In genomic region chr2:230666885-230667712, GRCh38 we compare ENCODE assay signal across 8 cellular contexts. TPM values are rescaled to one million over a fixed set of nuclear protein-coding genes. Genes with fewer than 3 reads are reported as not detected.
A peak's percentile ranks its signal among the peaks of the same experiment; 100 is the strongest.
DNase-seq lines count a peak whose midpoint lies in the region; ATAC-seq, FAIRE-seq and TF ChIP-seq lines count a peak whose summit lies in the region.

No MANE protein-coding gene starts in this region.

- H4K20me1 ChIP-seq in hepatocyte (ENCODE audit: insufficient read depth, poor library complexity, severe bottlenecking) = no peaks in the 10 kb centered on the region

- intact Hi-C loops in Right ventricle myocardium inferior (cut with DNase I) = loop anchor here (5.0 kb wide), 1 partner anchor 125 kb away; no protein-coding TSS in a partner anchor
- intact Hi-C loops in cardiac septum (cut with DNase I) = no loop called here

- no peaks in the 10 kb centered on the region for H3K9me3 ChIP-seq in hepatocyte (ENCODE audit: low read depth)

- no peak overlapping the region for H3K4me2 ChIP-seq in hepatocyte

- peaks cover 97% of the 10 kb centered on the region for H3K4me1 Mint-ChIP-seq in activated CD4-positive, alpha-beta memory T cell treated with anti-CD3 and anti-CD28 coated beads, Interleukin-2, amount 10 ng/mL, durations not matched to agents 7 days and 5 days

- H3K36me3 Mint-ChIP-seq in activated CD4-positive, alpha-beta memory T cell treated with anti-CD3 and anti-CD28 coated beads, Interleukin-2, amount 10 ng/mL, durations not matched to agents 7 days and 5 days (ENCODE audit: low read depth) = no peaks in the 10 kb centered on the region

- H2AFZ ChIP-seq in hepatocyte = no peak overlapping the region

- WGBS in hepatocyte (ENCODE audit: low lambda C conversion rate, missing lambda C conversion rate) = 59% methylated on average over 9 of the region's 9 CpGs

- no peak for DNase-seq in Right ventricle myocardium inferior (ENCODE audit: missing footprints)
- DNase-seq in cardiac septum (ENCODE audit: low spot score) = no peak
- DNase-seq in activated CD4-positive, alpha-beta memory T cell treated with anti-CD3 and anti-CD28 coated beads, Interleukin-2, amount 10 ng/mL, durations not matched to agents 7 days and 5 days = peak; percentile 21
- DNase-seq in islet precursor cell = peak; percentile 83
- no peak for DNase-seq in hepatocyte (ENCODE audit: low spot score)
- no peak for DNase-seq in HTR-8/SVneo (ENCODE audit: insufficient read length, low spot score)
- DNase-seq in NCI-H1436 (lab: John Stamatoyannopoulos, UW) = no peak

- H3K36me3 ChIP-seq in hepatocyte (replicated peaks; ENCODE audit: insufficient read depth, low read depth) = no peaks in the 10 kb centered on the region

- no peaks in the 10 kb centered on the region for H3K79me2 ChIP-seq in hepatocyte

- no peak for TF ChIP-seq CTCF in hepatocyte (IDR thresholded peaks at IDR 0.05; ENCODE audit: poor library complexity)

- CTCF ChIA-PET in activated CD4-positive, alpha-beta memory T cell treated with anti-CD3 and anti-CD28 coated beads, Interleukin-2, amount 10 ng/mL, durations not matched to agents 7 days and 5 days (lab: Charles Lee) = interaction anchor here (1.2 to 4.7 kb wide), 4 partner anchors 8 to 132 kb away, joined by 3 to 24 read pairs (median 15); no protein-coding TSS in a partner anchor

- peaks cover 9% of the 10 kb centered on the region for H3K4me1 ChIP-seq in hepatocyte (ENCODE audit: insufficient read depth)

- peak overlapping the region; percentile 89 for H3K27ac Mint-ChIP-seq in activated CD4-positive, alpha-beta memory T cell treated with anti-CD3 and anti-CD28 coated beads, Interleukin-2, amount 10 ng/mL, durations not matched to agents 7 days and 5 days

- H3K9me3 Mint-ChIP-seq in activated CD4-positive, alpha-beta memory T cell treated with anti-CD3 and anti-CD28 coated beads, Interleukin-2, amount 10 ng/mL, durations not matched to agents 7 days and 5 days = no peaks in the 10 kb centered on the region

- no peak for FAIRE-seq in HTR-8/SVneo (lab: Jason Lieb, UNC)

- H3K27me3 Mint-ChIP-seq in activated CD4-positive, alpha-beta memory T cell treated with anti-CD3 and anti-CD28 coated beads, Interleukin-2, amount 10 ng/mL, durations not matched to agents 7 days and 5 days = no peaks in the 10 kb centered on the region

- no peak overlapping the region for H3K4me3 ChIP-seq in hepatocyte

- no peak overlapping the region for H3K27ac ChIP-seq in hepatocyte

- H3K27me3 ChIP-seq in hepatocyte = no peaks in the 10 kb centered on the region

- ATAC-seq in Right ventricle myocardium inferior (peak; percentile 40), HG02840 (IDR thresholded peaks at IDR 0.05; ENCODE audit: low FRiP score, unreplicated experiment) (no peak)

- H3K4me3 Mint-ChIP-seq in activated CD4-positive, alpha-beta memory T cell treated with anti-CD3 and anti-CD28 coated beads, Interleukin-2, amount 10 ng/mL, durations not matched to agents 7 days and 5 days = no peak overlapping the region

- H3K9me2 ChIP-seq in hepatocyte (replicated peaks; ENCODE audit: insufficient read depth) = no peaks in the 10 kb centered on the region

- POLR2A ChIA-PET in activated CD4-positive, alpha-beta memory T cell treated with anti-CD3 and anti-CD28 coated beads, Interleukin-2, amount 10 ng/mL, durations not matched to agents 7 days and 5 days (lab: Charles Lee) = interaction anchor here (0.9 to 5.2 kb wide), 4 partner anchors 7 to 127 kb away, joined by 5 to 64 read pairs (median 14); no protein-coding TSS in a partner anchor

RNA-seq across cellular contexts. Expression of gene CAB39, which starts 45.5 kb away (rescaled TPM):
- total RNA-seq in Right ventricle myocardium inferior = 91.9 TPM
- total RNA-seq in cardiac septum = 75.1 TPM
- total RNA-seq in activated CD4-positive, alpha-beta memory T cell treated with anti-CD3 and anti-CD28 coated beads, Interleukin-2, amount 10 ng/mL, durations not matched to agents 7 days and 5 days = 100 to 1,000 TPM; 156 to 161 TPM
- total RNA-seq in hepatocyte = 83.9 and 84.4 TPM in 2 replicates
- polyA plus RNA-seq in hepatocyte = 37.2 and 38.5 TPM in 2 replicates

Comparison
In these comparisons a context has a peak if more than half of its experiments do, and no peak if none do; other contexts are left out.
1. DNase-seq: peak in activated CD4-positive, alpha-beta memory T cell treated with anti-CD3 and anti-CD28 coated beads, Interleukin-2, amount 10 ng/mL, durations not matched to agents 7 days and 5 days (single experiment) and islet precursor cell (single experiment); none in Right ventricle myocardium inferior (single experiment), cardiac septum (single experiment), hepatocyte (single experiment), HTR-8/SVneo (single experiment) and NCI-H1436 (single experiment).